In genomic region chr1:192788184-192788583, GRCh38 we compare ENCODE assay signal across 9 cellular contexts. TPM values are rescaled to one million over a fixed set of nuclear protein-coding genes. Genes with fewer than 3 reads are reported as not detected.
DNase-seq lines count a peak whose midpoint lies in the region; ATAC-seq and TF ChIP-seq lines count a peak whose summit lies in the region.
"Had no signal": no experiment of that assay in that cellular context is flagged by ENCODE, and none has a peak within 500 bp of the region (broad histone marks: within the 10 kb centered on the region; RNA-seq: fewer than 3 reads in every experiment).

No MANE protein-coding gene starts in this region.

- H2BK15ac ChIP-seq in mesenchymal stem cell (ENCODE audit: low read depth, poor library complexity, severe bottlenecking), result no peak overlapping the region

- H3K27me3 ChIP-seq in mesenchymal stem cell (ENCODE audit: control insufficient read depth in 1 of 2, insufficient read depth in 1 of 2, low read length in 2 of 2), result no peaks in the 10 kb centered on the region

- no peak for TF ChIP-seq CTCF in AG10803 (conservative IDR thresholded peaks at IDR 0.05; ENCODE audit: low read length)
- no peak for TF ChIP-seq CTCF in NB4 (IDR thresholded peaks at IDR 0.05; ENCODE audit: low read depth, low read length)
- no peak for TF ChIP-seq CTCF in choroid plexus epithelial cell (conservative IDR thresholded peaks at IDR 0.05; ENCODE audit: low read depth, low read length)
- TF ChIP-seq CTCF in natural killer cell (IDR thresholded peaks at IDR 0.05), result no peak

- no peak overlapping the region for H3K27ac Mint-ChIP-seq in natural killer cell

- ATAC-seq in GM18909 (IDR thresholded peaks at IDR 0.05; ENCODE audit: poor library complexity, unreplicated experiment) (no peak), GM18868 (IDR thresholded peaks at IDR 0.05; ENCODE audit: unreplicated experiment) (no peak), natural killer cell (no peak)

- H3K9me3 ChIP-seq in mesenchymal stem cell (ENCODE audit: control insufficient read depth, low read length), result no peaks in the 10 kb centered on the region

- no peaks in the 10 kb centered on the region for H3K4me1 ChIP-seq in mesenchymal stem cell (ENCODE audit: control insufficient read depth, insufficient read depth, low read depth, low read length)

- no peaks in the 10 kb centered on the region for H3K9me3 Mint-ChIP-seq in natural killer cell

- H3K18ac ChIP-seq in mesenchymal stem cell (ENCODE audit: low read depth in 1 of 2, low read length in 2 of 2), result no peak overlapping the region

- no peak overlapping the region for H2AFZ ChIP-seq in mesenchymal stem cell (ENCODE audit: low read depth, low read length)

- H4K8ac ChIP-seq in mesenchymal stem cell (ENCODE audit: low read length), result no peak overlapping the region

- H3K4me2 ChIP-seq in mesenchymal stem cell (ENCODE audit: low read length, poor library complexity, severe bottlenecking), result peak overlapping the region; percentile 49

- peak overlapping the region; percentile 6; the same call in 1 of the 2 replicates for H3K4me3 ChIP-seq in AG10803 (ENCODE audit: low read length)
- no peak overlapping the region for H3K4me3 ChIP-seq in NB4 (ENCODE audit: low read depth, low read length)
- peak overlapping the region; percentile 25 for H3K4me3 ChIP-seq in choroid plexus epithelial cell (ENCODE audit: low read depth, low read length)
- H3K4me3 ChIP-seq in mesenchymal stem cell (ENCODE audit: insufficient read depth in 1 of 2, low read depth in 1 of 2, low read length in 2 of 2), result peak overlapping the region in 1 of 2 experiments; percentile 69

- no peaks in the 10 kb centered on the region for H3K4me1 Mint-ChIP-seq in natural killer cell

- intact Hi-C loops in natural killer cell (cut with micrococcal nuclease), result no loop called here

- WGBS in mesenchymal stem cell, result 37% methylated on average over 5 of the region's 9 CpGs

- no peaks in the 10 kb centered on the region for H3K79me1 ChIP-seq in mesenchymal stem cell (replicated peaks; ENCODE audit: low read length, poor library complexity, severe bottlenecking)

- no peak overlapping the region for H3K14ac ChIP-seq in mesenchymal stem cell (ENCODE audit: low read length in 2 of 2)

- no peak overlapping the region for H3K4me3 Mint-ChIP-seq in natural killer cell

- no peak overlapping the region for H2BK5ac ChIP-seq in mesenchymal stem cell (ENCODE audit: low read depth, low read length, poor library complexity, severe bottlenecking)

- H2BK12ac ChIP-seq in mesenchymal stem cell (ENCODE audit: low read length in 2 of 2), result no peak overlapping the region

- H3K9ac ChIP-seq in mesenchymal stem cell (ENCODE audit: low read length), result peak overlapping the region; percentile 89

- peak overlapping the region; percentile 49 for H3K27ac ChIP-seq in mesenchymal stem cell (ENCODE audit: low read length, poor library complexity, severe bottlenecking)

- H3K36me3 Mint-ChIP-seq in natural killer cell, result no peaks in the 10 kb centered on the region

- DNase-seq in AG10803 (ENCODE audit: low read depth), result peak; percentile 82
- DNase-seq in NB4 (ENCODE audit: low read depth), result peak; percentile 61
- peak; percentile 85 for DNase-seq in choroid plexus epithelial cell (ENCODE audit: low read depth)
- peak; percentile 82 for DNase-seq in mesenchymal stem cell
- no peak for DNase-seq in NAMALWA (ENCODE audit: low spot score)
- DNase-seq in natural killer cell, result no peak
- DNase-seq: NCI-H1436 had no signal

- no peak overlapping the region for H3K4ac ChIP-seq in mesenchymal stem cell (ENCODE audit: low read depth in 1 of 2, low read length in 2 of 2)

- H2BK120ac ChIP-seq in mesenchymal stem cell (ENCODE audit: low read depth, low read length), result no peak overlapping the region

- H3K36me3 ChIP-seq in mesenchymal stem cell (ENCODE audit: control insufficient read depth in 1 of 2, insufficient read depth in 2 of 2, low read depth in 1 of 2, low read length in 2 of 2), result no peaks in the 10 kb centered on the region

- H3K27me3 Mint-ChIP-seq in natural killer cell (ENCODE audit: low read depth in 2 of 2), result peaks cover 16 to 23% of the 10 kb centered on the region in 2 donors

- H4K91ac ChIP-seq in mesenchymal stem cell (ENCODE audit: low read length), result no peak overlapping the region

- no peak overlapping the region for H2AK5ac ChIP-seq in mesenchymal stem cell (ENCODE audit: low read length, severe bottlenecking)

- H3K23ac ChIP-seq in mesenchymal stem cell (ENCODE audit: low read length in 2 of 2), result no peak overlapping the region

- TF ChIP-seq POLR2A in NB4 (IDR thresholded peaks at IDR 0.05; ENCODE audit: extremely low read depth, insufficient read length), result no peak

RNA-seq across cellular contexts. Expression of gene RGS2, which starts 20.7 kb away (rescaled TPM):
- polyA plus RNA-seq in mesenchymal stem cell (2013, experiment 1 of 2), result 71.9 TPM
- 72.5 TPM for polyA plus RNA-seq in mesenchymal stem cell (2013, experiment 2 of 2)
- 100 to 1,000 TPM; 117 to 268 (median 154) TPM for total RNA-seq in natural killer cell

Comparison
In these comparisons a context has a peak if more than half of its experiments do, and no peak if none do; other contexts are left out.
1. DNase-seq: peak in AG10803 (single experiment), NB4 (single experiment), choroid plexus epithelial cell (single experiment) and mesenchymal stem cell (single experiment); none in NAMALWA (single experiment) and natural killer cell (single experiment).